1 cellular context compared by ENCODE assay signal in the genomic region with DNA sequence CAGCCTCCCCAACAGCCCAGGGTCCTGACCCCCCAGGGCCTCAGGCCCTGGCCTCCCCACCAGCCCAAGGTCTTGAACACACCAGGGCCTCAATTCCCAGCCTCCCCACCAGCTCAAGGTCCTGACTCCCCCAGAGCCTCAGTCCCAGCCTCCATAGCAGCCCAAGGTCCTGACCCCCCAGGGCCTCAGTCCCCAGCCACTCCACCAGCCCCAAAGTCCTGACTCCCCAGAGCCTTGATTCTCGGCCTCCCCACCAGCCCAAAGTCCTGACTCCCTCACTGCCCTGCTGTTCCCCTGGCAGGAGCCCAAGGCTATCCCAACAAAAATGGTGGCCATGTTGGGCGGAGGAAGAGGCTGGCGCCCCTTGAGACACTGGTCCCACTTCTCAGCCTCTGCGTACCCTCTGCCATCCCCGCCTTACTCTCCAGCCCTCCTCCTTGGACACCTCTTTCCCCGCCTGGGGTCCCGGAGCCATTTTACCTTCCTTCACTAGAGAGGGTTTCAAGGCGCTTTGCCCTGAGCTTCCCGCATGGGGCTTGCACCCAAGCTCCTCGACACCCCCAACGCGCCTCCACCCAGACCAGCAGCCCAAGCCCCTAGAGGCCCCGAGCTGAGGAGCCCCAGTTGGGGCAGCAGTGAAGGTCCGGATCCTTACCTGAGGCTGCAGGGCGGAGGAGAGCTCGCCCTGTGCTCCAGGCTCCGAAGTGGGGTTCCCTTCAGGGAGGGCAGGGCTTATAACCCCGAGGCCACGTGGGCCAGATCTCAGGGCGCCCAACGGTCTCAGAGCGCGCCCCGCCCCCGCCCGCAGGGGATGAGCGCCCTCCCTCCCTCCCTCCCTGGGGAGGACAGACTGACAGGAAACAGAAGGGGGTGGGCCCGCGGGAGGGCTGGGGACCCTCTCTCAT.
TF ChIP-seq lines count a peak whose summit lies in the region.

No MANE protein-coding gene starts in this region.

TF ChIP-seq in K562, 482 proteins besides CTCF, POLR2A, EP300 and RAD21 (continued from another document and continues in another):
- TF ChIP-seq, protein P1, sequence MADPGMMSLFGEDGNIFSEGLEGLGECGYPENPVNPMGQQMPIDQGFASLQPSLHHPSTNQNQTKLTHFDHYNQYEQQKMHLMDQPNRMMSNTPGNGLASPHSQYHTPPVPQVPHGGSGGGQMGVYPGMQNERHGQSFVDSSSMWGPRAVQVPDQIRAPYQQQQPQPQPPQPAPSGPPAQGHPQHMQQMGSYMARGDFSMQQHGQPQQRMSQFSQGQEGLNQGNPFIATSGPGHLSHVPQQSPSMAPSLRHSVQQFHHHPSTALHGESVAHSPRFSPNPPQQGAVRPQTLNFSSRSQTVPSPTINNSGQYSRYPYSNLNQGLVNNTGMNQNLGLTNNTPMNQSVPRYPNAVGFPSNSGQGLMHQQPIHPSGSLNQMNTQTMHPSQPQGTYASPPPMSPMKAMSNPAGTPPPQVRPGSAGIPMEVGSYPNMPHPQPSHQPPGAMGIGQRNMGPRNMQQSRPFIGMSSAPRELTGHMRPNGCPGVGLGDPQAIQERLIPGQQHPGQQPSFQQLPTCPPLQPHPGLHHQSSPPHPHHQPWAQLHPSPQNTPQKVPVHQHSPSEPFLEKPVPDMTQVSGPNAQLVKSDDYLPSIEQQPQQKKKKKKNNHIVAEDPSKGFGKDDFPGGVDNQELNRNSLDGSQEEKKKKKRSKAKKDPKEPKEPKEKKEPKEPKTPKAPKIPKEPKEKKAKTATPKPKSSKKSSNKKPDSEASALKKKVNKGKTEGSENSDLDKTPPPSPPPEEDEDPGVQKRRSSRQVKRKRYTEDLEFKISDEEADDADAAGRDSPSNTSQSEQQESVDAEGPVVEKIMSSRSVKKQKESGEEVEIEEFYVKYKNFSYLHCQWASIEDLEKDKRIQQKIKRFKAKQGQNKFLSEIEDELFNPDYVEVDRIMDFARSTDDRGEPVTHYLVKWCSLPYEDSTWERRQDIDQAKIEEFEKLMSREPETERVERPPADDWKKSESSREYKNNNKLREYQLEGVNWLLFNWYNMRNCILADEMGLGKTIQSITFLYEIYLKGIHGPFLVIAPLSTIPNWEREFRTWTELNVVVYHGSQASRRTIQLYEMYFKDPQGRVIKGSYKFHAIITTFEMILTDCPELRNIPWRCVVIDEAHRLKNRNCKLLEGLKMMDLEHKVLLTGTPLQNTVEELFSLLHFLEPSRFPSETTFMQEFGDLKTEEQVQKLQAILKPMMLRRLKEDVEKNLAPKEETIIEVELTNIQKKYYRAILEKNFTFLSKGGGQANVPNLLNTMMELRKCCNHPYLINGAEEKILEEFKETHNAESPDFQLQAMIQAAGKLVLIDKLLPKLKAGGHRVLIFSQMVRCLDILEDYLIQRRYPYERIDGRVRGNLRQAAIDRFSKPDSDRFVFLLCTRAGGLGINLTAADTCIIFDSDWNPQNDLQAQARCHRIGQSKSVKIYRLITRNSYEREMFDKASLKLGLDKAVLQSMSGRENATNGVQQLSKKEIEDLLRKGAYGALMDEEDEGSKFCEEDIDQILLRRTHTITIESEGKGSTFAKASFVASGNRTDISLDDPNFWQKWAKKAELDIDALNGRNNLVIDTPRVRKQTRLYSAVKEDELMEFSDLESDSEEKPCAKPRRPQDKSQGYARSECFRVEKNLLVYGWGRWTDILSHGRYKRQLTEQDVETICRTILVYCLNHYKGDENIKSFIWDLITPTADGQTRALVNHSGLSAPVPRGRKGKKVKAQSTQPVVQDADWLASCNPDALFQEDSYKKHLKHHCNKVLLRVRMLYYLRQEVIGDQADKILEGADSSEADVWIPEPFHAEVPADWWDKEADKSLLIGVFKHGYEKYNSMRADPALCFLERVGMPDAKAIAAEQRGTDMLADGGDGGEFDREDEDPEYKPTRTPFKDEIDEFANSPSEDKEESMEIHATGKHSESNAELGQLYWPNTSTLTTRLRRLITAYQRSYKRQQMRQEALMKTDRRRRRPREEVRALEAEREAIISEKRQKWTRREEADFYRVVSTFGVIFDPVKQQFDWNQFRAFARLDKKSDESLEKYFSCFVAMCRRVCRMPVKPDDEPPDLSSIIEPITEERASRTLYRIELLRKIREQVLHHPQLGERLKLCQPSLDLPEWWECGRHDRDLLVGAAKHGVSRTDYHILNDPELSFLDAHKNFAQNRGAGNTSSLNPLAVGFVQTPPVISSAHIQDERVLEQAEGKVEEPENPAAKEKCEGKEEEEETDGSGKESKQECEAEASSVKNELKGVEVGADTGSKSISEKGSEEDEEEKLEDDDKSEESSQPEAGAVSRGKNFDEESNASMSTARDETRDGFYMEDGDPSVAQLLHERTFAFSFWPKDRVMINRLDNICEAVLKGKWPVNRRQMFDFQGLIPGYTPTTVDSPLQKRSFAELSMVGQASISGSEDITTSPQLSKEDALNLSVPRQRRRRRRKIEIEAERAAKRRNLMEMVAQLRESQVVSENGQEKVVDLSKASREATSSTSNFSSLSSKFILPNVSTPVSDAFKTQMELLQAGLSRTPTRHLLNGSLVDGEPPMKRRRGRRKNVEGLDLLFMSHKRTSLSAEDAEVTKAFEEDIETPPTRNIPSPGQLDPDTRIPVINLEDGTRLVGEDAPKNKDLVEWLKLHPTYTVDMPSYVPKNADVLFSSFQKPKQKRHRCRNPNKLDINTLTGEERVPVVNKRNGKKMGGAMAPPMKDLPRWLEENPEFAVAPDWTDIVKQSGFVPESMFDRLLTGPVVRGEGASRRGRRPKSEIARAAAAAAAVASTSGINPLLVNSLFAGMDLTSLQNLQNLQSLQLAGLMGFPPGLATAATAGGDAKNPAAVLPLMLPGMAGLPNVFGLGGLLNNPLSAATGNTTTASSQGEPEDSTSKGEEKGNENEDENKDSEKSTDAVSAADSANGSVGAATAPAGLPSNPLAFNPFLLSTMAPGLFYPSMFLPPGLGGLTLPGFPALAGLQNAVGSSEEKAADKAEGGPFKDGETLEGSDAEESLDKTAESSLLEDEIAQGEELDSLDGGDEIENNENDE (IDR thresholded peaks at IDR 0.05; ENCODE audit: low read depth, low read length) = peak; percentile 68
- no peak for TF ChIP-seq PHF20 (IDR thresholded peaks at IDR 0.05; ENCODE audit: partially characterized antibody)
- TF ChIP-seq STAG1 (CRISPR knock-in tag; IDR thresholded peaks at IDR 0.05; ENCODE audit: borderline replicate concordance) = no peak
- no peak for TF ChIP-seq ZNF140 (CRISPR knock-in tag; IDR thresholded peaks at IDR 0.05)
- TF ChIP-seq, protein P2, sequence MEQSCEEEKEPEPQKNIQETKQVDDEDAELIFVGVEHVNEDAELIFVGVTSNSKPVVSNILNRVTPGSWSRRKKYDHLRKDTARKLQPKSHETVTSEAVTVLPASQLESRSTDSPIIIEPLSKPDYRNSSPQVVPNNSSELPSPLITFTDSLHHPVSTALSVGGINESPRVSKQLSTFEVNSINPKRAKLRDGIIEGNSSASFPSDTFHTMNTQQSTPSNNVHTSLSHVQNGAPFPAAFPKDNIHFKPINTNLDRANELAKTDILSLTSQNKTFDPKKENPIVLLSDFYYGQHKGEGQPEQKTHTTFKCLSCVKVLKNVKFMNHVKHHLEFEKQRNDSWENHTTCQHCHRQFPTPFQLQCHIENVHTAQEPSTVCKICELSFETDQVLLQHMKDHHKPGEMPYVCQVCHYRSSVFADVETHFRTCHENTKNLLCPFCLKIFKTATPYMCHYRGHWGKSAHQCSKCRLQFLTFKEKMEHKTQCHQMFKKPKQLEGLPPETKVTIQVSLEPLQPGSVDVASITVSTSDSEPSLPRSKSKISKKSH (CRISPR knock-in tag; IDR thresholded peaks at IDR 0.05) = 0 out of 2 replicates have a peak, but pooled peaks have one; percentile 19
- TF ChIP-seq, protein P3, sequence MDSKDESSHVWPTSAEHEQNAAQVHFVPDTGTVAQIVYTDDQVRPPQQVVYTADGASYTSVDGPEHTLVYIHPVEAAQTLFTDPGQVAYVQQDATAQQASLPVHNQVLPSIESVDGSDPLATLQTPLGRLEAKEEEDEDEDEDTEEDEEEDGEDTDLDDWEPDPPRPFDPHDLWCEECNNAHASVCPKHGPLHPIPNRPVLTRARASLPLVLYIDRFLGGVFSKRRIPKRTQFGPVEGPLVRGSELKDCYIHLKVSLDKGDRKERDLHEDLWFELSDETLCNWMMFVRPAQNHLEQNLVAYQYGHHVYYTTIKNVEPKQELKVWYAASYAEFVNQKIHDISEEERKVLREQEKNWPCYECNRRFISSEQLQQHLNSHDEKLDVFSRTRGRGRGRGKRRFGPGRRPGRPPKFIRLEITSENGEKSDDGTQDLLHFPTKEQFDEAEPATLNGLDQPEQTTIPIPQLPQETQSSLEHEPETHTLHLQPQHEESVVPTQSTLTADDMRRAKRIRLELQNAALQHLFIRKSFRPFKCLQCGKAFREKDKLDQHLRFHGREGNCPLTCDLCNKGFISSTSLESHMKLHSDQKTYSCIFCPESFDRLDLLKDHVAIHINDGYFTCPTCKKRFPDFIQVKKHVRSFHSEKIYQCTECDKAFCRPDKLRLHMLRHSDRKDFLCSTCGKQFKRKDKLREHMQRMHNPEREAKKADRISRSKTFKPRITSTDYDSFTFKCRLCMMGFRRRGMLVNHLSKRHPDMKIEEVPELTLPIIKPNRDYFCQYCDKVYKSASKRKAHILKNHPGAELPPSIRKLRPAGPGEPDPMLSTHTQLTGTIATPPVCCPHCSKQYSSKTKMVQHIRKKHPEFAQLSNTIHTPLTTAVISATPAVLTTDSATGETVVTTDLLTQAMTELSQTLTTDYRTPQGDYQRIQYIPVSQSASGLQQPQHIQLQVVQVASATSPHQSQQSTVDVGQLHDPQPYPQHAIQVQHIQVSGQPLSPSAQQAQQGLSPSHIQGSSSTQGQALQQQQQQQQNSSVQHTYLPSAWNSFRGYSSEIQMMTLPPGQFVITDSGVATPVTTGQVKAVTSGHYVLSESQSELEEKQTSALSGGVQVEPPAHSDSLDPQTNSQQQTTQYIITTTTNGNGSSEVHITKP (IDR thresholded peaks at IDR 0.05; ENCODE audit: partially characterized antibody) = no peak
- peak; percentile 1; the same call in 1 of the 2 replicates for TF ChIP-seq CREB1 (IDR thresholded peaks at IDR 0.05)
- no peak for TF ChIP-seq CREB1 (CRISPR knock-in tag; IDR thresholded peaks at IDR 0.05)
- no peak for TF ChIP-seq ZNF23 (CRISPR knock-in tag; IDR thresholded peaks at IDR 0.05)
- TF ChIP-seq, protein P4, sequence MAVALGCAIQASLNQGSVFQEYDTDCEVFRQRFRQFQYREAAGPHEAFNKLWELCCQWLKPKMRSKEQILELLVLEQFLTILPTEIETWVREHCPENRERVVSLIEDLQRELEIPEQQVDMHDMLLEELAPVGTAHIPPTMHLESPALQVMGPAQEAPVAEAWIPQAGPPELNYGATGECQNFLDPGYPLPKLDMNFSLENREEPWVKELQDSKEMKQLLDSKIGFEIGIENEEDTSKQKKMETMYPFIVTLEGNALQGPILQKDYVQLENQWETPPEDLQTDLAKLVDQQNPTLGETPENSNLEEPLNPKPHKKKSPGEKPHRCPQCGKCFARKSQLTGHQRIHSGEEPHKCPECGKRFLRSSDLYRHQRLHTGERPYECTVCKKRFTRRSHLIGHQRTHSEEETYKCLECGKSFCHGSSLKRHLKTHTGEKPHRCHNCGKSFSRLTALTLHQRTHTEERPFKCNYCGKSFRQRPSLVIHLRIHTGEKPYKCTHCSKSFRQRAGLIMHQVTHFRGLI (CRISPR knock-in tag; IDR thresholded peaks at IDR 0.05) = no peak
- peak; percentile 91 to 100 for TF ChIP-seq MAZ (CRISPR knock-in tag; conservative IDR thresholded peaks at IDR 0.05 in 1 of 2, IDR thresholded peaks at IDR 0.05 in 1 of 2)
- no peak for TF ChIP-seq XRCC5 (IDR thresholded peaks at IDR 0.05; ENCODE audit: low read depth, low read length)
- no peak for TF ChIP-seq RFX7 (CRISPR knock-in tag; IDR thresholded peaks at IDR 0.05)
- TF ChIP-seq RHOXF2B (CRISPR knock-in tag; conservative IDR thresholded peaks at IDR 0.05) = no peak
- TF ChIP-seq, protein P5, sequence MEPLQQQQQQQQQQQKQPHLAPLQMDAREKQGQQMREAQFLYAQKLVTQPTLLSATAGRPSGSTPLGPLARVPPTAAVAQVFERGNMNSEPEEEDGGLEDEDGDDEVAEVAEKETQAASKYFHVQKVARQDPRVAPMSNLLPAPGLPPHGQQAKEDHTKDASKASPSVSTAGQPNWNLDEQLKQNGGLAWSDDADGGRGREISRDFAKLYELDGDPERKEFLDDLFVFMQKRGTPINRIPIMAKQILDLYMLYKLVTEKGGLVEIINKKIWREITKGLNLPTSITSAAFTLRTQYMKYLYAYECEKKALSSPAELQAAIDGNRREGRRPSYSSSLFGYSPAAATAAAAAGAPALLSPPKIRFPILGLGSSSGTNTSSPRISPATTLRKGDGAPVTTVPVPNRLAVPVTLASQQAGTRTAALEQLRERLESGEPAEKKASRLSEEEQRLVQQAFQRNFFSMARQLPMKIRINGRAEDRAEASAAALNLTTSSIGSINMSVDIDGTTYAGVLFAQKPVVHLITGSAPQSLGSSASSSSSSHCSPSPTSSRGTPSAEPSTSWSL (CRISPR knock-in tag; IDR thresholded peaks at IDR 0.05; ENCODE audit: borderline replicate concordance) = no peak
- no peak for TF ChIP-seq ZNF197 (CRISPR knock-in tag; IDR thresholded peaks at IDR 0.05; ENCODE audit: low read depth)
- no peak for TF ChIP-seq HNRNPH1 (optimal IDR thresholded peaks at IDR 0.05; ENCODE audit: low read depth, low read length)
- no peak for TF ChIP-seq KAT2B (IDR thresholded peaks at IDR 0.05; ENCODE audit: low read depth, low read length)
- TF ChIP-seq, protein P6, sequence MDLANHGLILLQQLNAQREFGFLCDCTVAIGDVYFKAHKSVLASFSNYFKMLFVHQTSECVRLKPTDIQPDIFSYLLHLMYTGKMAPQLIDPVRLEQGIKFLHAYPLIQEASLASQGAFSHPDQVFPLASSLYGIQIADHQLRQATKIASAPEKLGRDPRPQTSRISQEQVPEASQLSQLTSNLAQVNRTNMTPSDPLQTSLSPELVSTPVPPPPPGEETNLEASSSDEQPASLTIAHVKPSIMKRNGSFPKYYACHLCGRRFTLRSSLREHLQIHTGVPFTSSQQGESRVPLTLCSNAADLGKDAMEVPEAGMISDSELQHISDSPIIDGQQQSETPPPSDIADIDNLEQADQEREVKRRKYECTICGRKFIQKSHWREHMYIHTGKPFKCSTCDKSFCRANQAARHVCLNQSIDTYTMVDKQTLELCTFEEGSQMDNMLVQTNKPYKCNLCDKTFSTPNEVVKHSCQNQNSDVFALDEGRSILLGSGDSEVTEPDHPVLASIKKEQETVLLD (IDR thresholded peaks at IDR 0.05) = no peak
- TF ChIP-seq SMARCA4 (IDR thresholded peaks at IDR 0.05) = no peak
- peak; percentile 38; the same call in 1 of the 2 replicates for TF ChIP-seq HCFC1 (IDR thresholded peaks at IDR 0.05; ENCODE audit: low read depth, low read length)
- no peak for TF ChIP-seq HNRNPK (IDR thresholded peaks at IDR 0.05; ENCODE audit: low read depth, low read length, poor library complexity, severe bottlenecking)
- no peak for TF ChIP-seq ZNF778 (CRISPR knock-in tag; IDR thresholded peaks at IDR 0.05)
- no peak for TF ChIP-seq DACH1 (IDR thresholded peaks at IDR 0.05; ENCODE audit: partially characterized antibody)
- TF ChIP-seq NFE2 (IDR thresholded peaks at IDR 0.05; ENCODE audit: low read depth) = no peak
- peak; percentile 77 for TF ChIP-seq HDAC3 (IDR thresholded peaks at IDR 0.05; ENCODE audit: borderline replicate concordance, partially characterized antibody)
- peak; percentile 68; the same call in 1 of the 2 replicates for TF ChIP-seq ZNF3 (CRISPR knock-in tag; IDR thresholded peaks at IDR 0.05)
- no peak for TF ChIP-seq ZNF668 (CRISPR knock-in tag; IDR thresholded peaks at IDR 0.05)
- 0 out of 2 replicates have a peak, but pooled peaks have one; percentile 40 for TF ChIP-seq TRIM28 (IDR thresholded peaks at IDR 0.05)
- TF ChIP-seq U2AF2 (optimal IDR thresholded peaks at IDR 0.05; ENCODE audit: low read depth, low read length) = no peak
- TF ChIP-seq, protein P7, sequence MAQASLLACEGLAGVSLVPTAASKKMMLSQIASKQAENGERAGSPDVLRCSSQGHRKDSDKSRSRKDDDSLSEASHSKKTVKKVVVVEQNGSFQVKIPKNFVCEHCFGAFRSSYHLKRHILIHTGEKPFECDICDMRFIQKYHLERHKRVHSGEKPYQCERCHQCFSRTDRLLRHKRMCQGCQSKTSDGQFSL (CRISPR knock-in tag; IDR thresholded peaks at IDR 0.05) = peak; percentile 79; the same call in 1 of the 2 replicates
- TF ChIP-seq, protein P7 (tag; IDR thresholded peaks at IDR 0.05) = no peak
